ENCODE assay signal across 1 cellular context in the genomic region with DNA sequence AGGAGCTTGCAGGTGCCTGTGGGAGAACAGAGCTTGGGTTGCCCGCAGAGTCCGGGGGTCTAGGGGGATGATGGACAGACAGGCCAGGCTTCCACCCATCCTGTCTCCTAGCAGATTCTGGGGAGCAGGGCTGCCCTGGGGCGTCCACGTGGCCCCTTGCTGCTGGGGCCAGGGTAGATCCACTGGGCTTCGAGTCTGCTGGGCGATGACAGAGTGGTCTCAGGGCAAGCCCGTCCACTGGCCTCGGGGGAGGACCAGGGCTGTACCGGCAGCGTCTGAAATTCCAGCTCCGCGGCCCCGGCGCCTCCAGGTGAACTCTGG.
TF ChIP-seq lines count a peak whose summit lies in the region.

No MANE protein-coding gene starts in this region.

TF ChIP-seq in SK-N-SH, 30 proteins besides CTCF, POLR2A, EP300 and RAD21 (continued from another document):
- TF ChIP-seq, protein P1, sequence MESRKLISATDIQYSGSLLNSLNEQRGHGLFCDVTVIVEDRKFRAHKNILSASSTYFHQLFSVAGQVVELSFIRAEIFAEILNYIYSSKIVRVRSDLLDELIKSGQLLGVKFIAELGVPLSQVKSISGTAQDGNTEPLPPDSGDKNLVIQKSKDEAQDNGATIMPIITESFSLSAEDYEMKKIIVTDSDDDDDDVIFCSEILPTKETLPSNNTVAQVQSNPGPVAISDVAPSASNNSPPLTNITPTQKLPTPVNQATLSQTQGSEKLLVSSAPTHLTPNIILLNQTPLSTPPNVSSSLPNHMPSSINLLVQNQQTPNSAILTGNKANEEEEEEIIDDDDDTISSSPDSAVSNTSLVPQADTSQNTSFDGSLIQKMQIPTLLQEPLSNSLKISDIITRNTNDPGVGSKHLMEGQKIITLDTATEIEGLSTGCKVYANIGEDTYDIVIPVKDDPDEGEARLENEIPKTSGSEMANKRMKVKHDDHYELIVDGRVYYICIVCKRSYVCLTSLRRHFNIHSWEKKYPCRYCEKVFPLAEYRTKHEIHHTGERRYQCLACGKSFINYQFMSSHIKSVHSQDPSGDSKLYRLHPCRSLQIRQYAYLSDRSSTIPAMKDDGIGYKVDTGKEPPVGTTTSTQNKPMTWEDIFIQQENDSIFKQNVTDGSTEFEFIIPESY (IDR thresholded peaks at IDR 0.05; ENCODE audit: borderline replicate concordance, low read depth) = no peak
